ENCODE assay signal across 24 cellular contexts in genomic region chr5:2920312-2920711, GRCh38.
"Had no signal": no experiment of that assay in that cellular context is flagged by ENCODE, and none has a peak within 500 bp of the region (broad histone marks: within the 10 kb centered on the region; RNA-seq: fewer than 3 reads in every experiment).

No MANE protein-coding gene starts in this region.

- H3K36me3 ChIP-seq: MG63 had no signal

- DNase-seq: Karpas-422, KBM-7, MG63, NCI-H1092, NCI-H1105 treated with DMSO at 0.1 percent for 48 hours, NCI-H1417 treated with DMSO at 0.1 percent for 48 hours, NCI-H146, NCI-H1694 treated with DMSO at 0.1 percent for 48 hours, NCI-H1930, NCI-H2081, NCI-H2107, NCI-H2171, NCI-H226, NCI-H446, NCI-H510A, NCI-H524 treated with DMSO at 0.1 percent for 48 hours, NCI-H69, NCI-H774, Right ventricle myocardium superior, RPMI8226, SIG-M5, SK-N-SH, SW 1271 had no signal

- H3K27ac ChIP-seq: HL-60 had no signal

- H3K4me3 ChIP-seq: MG63 had no signal

- H3K9me3 ChIP-seq: MG63, SK-N-SH had no signal
